9 cellular contexts compared by ENCODE assay signal in genomic region chr10:110410329-110411046, GRCh38.
DNase-seq lines count a peak whose midpoint lies in the region; ATAC-seq and TF ChIP-seq lines count a peak whose summit lies in the region.
"Had no signal": no experiment of that assay in that cellular context is flagged by ENCODE, and none has a peak within 500 bp of the region (broad histone marks: within the 10 kb centered on the region; RNA-seq: fewer than 3 reads in every experiment).

No MANE protein-coding gene starts in this region.

- no peaks in the 10 kb centered on the region for H3K27me3 ChIP-seq in effector memory CD4-positive, alpha-beta T cell (replicated peaks; ENCODE audit: control insufficient read depth, insufficient read depth, low read length, poor library complexity, severe bottlenecking)

- no peak for TF ChIP-seq CTCF in HEK293 (tag by site-specific recombination; IDR thresholded peaks at IDR 0.05)
- no peak for TF ChIP-seq CTCF in astrocyte of the spinal cord (IDR thresholded peaks at IDR 0.05; ENCODE audit: low read depth, low read length)

- H3K36me3 ChIP-seq in HEK293 (ENCODE audit: control insufficient read depth in 2 of 2, insufficient read depth in 1 of 2, low read length in 2 of 2) = no peaks in the 10 kb centered on the region
- no peaks in the 10 kb centered on the region for H3K36me3 ChIP-seq in effector memory CD4-positive, alpha-beta T cell (ENCODE audit: control insufficient read depth, insufficient read depth, low read length)

- POLR2A ChIA-PET in HEK293 (lab: Yijun Ruan, JAX) = interaction anchor here (1.5 kb wide), 1 partner anchor 156 kb away, joined by 3 read pairs; no protein-coding TSS in a partner anchor

- intact Hi-C loops in left colon (cut with DNase I, micrococcal nuclease) = no loop called here

- in situ Hi-C loops in astrocyte of the spinal cord (cut with HindIII; ENCODE audit: low sequenced_read_pairs) = no loop called here

- ATAC-seq in left colon (peak; percentile 88), GM21381 (IDR thresholded peaks at IDR 0.05; ENCODE audit: unreplicated experiment) (no peak)

- CTCF ChIA-PET in HEK293 (lab: Yijun Ruan, JAX) = no interaction called here

- no peaks in the 10 kb centered on the region for H3K9me3 ChIP-seq in HEK293 (ENCODE audit: control insufficient read depth, insufficient read depth, low read depth, low read length)
- no peaks in the 10 kb centered on the region for H3K9me3 ChIP-seq in effector memory CD4-positive, alpha-beta T cell (ENCODE audit: control insufficient read depth, low read length)

- DNase-seq in 8988T (peak; percentile 84), astrocyte of the spinal cord (ENCODE audit: low read depth, low spot score) (peak; percentile 93), left colon (peak; percentile 70 to 77), NCI-H1694 treated with DMSO at 0.1 percent for 48 hours (lab: John Stamatoyannopoulos, UW) (no peak)
- no peak for DNase-seq in effector memory CD4-positive, alpha-beta T cell
- no peak for DNase-seq in activated T-cell treated with anti-CD3 and anti-CD28 coated beads, Interleukin-2, amount 50 U/mL, for 48 hours
- DNase-seq: DND-41 had no signal

- H3K4me3 ChIP-seq in HEK293 (ENCODE audit: low read depth, low read length) (no peak overlapping the region), astrocyte of the spinal cord (ENCODE audit: low read depth, low read length) (no peak overlapping the region)
- H3K4me3 ChIP-seq in effector memory CD4-positive, alpha-beta T cell (ENCODE audit: insufficient read depth, low read depth, low read length, poor library complexity, severe bottlenecking) = no peak overlapping the region

- no peaks in the 10 kb centered on the region; the same call in 1 of the 2 replicates for H3K4me1 ChIP-seq in HEK293 (ENCODE audit: control insufficient read depth, insufficient read depth, low read length)
- peaks cover 12% of the 10 kb centered on the region for H3K4me1 ChIP-seq in effector memory CD4-positive, alpha-beta T cell (ENCODE audit: control insufficient read depth, insufficient read depth, low read length, poor library complexity, severe bottlenecking)

- no peak overlapping the region for H3K27ac ChIP-seq in HEK293 (ENCODE audit: extremely low read depth, low read depth, low read length)
- H3K27ac ChIP-seq in effector memory CD4-positive, alpha-beta T cell (ENCODE audit: insufficient read depth, low read length, poor library complexity, severe bottlenecking) = no peak overlapping the region

TF ChIP-seq in HEK293, 187 proteins besides CTCF, POLR2A, EP300 and RAD21:
- TF ChIP-seq PRDM6 (tag by site-specific recombination; IDR thresholded peaks at IDR 0.05) = no peak
- no peak for TF ChIP-seq OVOL3 (tag by site-specific recombination; IDR thresholded peaks at IDR 0.05)
- TF ChIP-seq ZNF24 (tag by site-specific recombination; IDR thresholded peaks at IDR 0.05) = no peak
- no peak for TF ChIP-seq ZNF146 (tag by site-specific recombination; IDR thresholded peaks at IDR 0.05)
- TF ChIP-seq ZNF292 (tag by site-specific recombination; IDR thresholded peaks at IDR 0.05; ENCODE audit: borderline replicate concordance, low read depth) = no peak
- peak; percentile 72 for TF ChIP-seq KLF1 (tag by site-specific recombination; IDR thresholded peaks at IDR 0.05)
- TF ChIP-seq OSR2 (tag by site-specific recombination; IDR thresholded peaks at IDR 0.05) = no peak
- TF ChIP-seq TCF7L2 (IDR thresholded peaks at IDR 0.05; ENCODE audit: borderline replicate concordance, low read depth, low read length) = no peak
- no peak for TF ChIP-seq ZNF501 (tag by site-specific recombination; IDR thresholded peaks at IDR 0.05)
- peak; percentile 29; the same call in 1 of the 2 replicates for TF ChIP-seq ZBTB20 (tag by site-specific recombination; IDR thresholded peaks at IDR 0.05)
- no peak for TF ChIP-seq HOXA7 (CRISPR knock-in tag; IDR thresholded peaks at IDR 0.05; ENCODE audit: borderline replicate concordance)
- TF ChIP-seq ZNF10 (tag by site-specific recombination; IDR thresholded peaks at IDR 0.05) = no peak
- TF ChIP-seq ZNF510 (tag by site-specific recombination; IDR thresholded peaks at IDR 0.05; ENCODE audit: insufficient replicate concordance) = no peak
- TF ChIP-seq ZFHX2 (tag by site-specific recombination; conservative IDR thresholded peaks at IDR 0.05) = peak; percentile 21; the same call in 1 of the 2 replicates
TF ChIP-seq in HEK293: peak in this region for 3.

Comparison
In these comparisons a context has a peak if more than half of its experiments do, and no peak if none do; other contexts are left out.
1. DNase-seq: peak in 8988T (single experiment), astrocyte of the spinal cord (single experiment) and left colon (2 of 2); none in effector memory CD4-positive, alpha-beta T cell (0 of 3), activated T-cell treated with anti-CD3 and anti-CD28 coated beads, Interleukin-2, amount 50 U/mL, for 48 hours (0 of 2) and NCI-H1694 treated with DMSO at 0.1 percent for 48 hours (single experiment).